Comparison of ENCODE assay signal across 16 cellular contexts in genomic region chr15:39394534-39394933, GRCh38.
"Had no signal": no experiment of that assay in that cellular context is flagged by ENCODE, and none has a peak within 500 bp of the region (broad histone marks: within the 10 kb centered on the region; RNA-seq: fewer than 3 reads in every experiment).

No MANE protein-coding gene starts in this region.

- H3K27ac ChIP-seq: dorsolateral prefrontal cortex, gastroesophageal sphincter, stomach, thoracic aorta had no signal

- DNase-seq: cortex of kidney; dorsolateral prefrontal cortex; effector memory CD4-positive, alpha-beta T cell; glutamatergic neuron; kidney; mesendoderm; naive thymus-derived CD8-positive, alpha-beta T cell; right cardiac atrium; stimulated activated CD4-positive, alpha-beta T cell treated with anti-CD3 and anti-CD28 coated beads, Interleukin-12 subunit alpha, Interleukin-12 subunit beta, amount 100 ng/mL, for 4 hours; stimulated activated naive CD4-positive, alpha-beta T cell; stomach; substantia nigra; trophoblast cell had no signal

- ATAC-seq: esophagus mucosa; gastroesophageal sphincter; naive thymus-derived CD8-positive, alpha-beta T cell; right cardiac atrium had no signal

- H3K9me3 ChIP-seq: gastroesophageal sphincter, stomach, thoracic aorta had no signal

- H3K4me1 ChIP-seq: gastroesophageal sphincter had no signal

- H3K27me3 ChIP-seq: dorsolateral prefrontal cortex, gastroesophageal sphincter, stomach had no signal

- H3K4me3 ChIP-seq: dorsolateral prefrontal cortex, gastroesophageal sphincter, stomach, thoracic aorta had no signal

- H3K36me3 ChIP-seq: gastroesophageal sphincter, stomach, thoracic aorta had no signal
